ENCODE assay signal across 1 cellular context in the genomic region with DNA sequence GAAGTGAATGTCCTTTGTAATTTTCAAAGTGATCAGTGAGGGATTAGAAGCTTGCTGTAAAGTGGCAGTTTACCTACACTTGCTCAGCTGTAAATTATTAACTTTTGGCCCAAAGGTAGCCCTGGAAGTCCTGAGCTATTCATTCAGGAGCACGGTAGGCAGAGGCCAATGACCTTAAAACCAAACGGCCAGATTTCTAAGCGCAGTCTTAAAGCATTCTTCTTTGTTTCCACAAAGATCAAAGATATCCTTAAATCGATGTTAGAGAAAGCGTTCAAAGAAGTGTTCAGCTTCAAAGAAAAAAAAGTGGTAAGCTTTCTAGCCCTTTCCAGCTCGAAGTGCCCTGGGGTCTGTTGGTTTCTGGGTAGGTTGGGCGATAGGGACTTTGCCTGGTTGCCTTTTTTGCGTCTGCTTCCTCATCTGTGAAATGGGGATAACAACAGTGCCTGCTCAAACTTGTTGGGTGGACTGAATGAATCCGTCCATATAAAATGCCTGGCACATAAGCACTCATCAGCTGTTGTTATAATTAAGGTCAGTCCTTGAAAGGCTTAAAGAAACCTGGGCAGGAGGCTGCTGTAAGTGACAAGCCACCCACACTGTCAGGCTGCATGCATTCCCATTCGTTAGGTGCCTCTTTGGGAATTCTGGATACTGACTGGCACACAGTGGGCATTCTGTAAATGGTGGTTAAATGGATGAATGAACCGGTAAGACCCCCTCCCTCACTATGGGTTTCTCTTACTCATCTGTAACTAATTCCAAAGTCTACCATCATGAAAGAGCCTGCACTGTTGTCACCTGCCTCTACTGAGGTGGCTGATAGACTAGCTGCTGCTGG.
TF ChIP-seq lines count a peak whose summit lies in the region.

No MANE protein-coding gene starts in this region.

TF ChIP-seq in HepG2, 621 proteins besides CTCF, POLR2A, EP300 and RAD21 (continued from another document and continues in another):
- TF ChIP-seq ZNF362 (CRISPR knock-in tag; IDR thresholded peaks at IDR 0.05; ENCODE audit: borderline replicate concordance): peak; percentile 96
- TF ChIP-seq DNMT3B (CRISPR knock-in tag; conservative IDR thresholded peaks at IDR 0.05): 0 out of 2 replicates have a peak, but pooled peaks have one; percentile 64
- TF ChIP-seq, protein P1, sequence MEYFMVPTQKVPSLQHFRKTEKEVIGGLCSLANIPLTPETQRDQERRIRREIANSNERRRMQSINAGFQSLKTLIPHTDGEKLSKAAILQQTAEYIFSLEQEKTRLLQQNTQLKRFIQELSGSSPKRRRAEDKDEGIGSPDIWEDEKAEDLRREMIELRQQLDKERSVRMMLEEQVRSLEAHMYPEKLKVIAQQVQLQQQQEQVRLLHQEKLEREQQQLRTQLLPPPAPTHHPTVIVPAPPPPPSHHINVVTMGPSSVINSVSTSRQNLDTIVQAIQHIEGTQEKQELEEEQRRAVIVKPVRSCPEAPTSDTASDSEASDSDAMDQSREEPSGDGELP (IDR thresholded peaks at IDR 0.05; ENCODE audit: borderline replicate concordance, low read depth): peak; percentile 19; the same call in 1 of the 2 replicates
- 0 out of 2 replicates have a peak, but pooled peaks have one; percentile 56 for TF ChIP-seq ZNF878 (CRISPR knock-in tag; IDR thresholded peaks at IDR 0.05)
- TF ChIP-seq ZNF574 (CRISPR knock-in tag; IDR thresholded peaks at IDR 0.05): peak; percentile 51; the same call in 1 of the 2 replicates
- TF ChIP-seq ZNF12 (CRISPR knock-in tag; IDR thresholded peaks at IDR 0.05): peak; percentile 85; the same call in 1 of the 2 replicates
- TF ChIP-seq ZNF225 (CRISPR knock-in tag; IDR thresholded peaks at IDR 0.05): no peak
- peak; percentile 92 for TF ChIP-seq HNF4A (CRISPR knock-in tag; IDR thresholded peaks at IDR 0.05)
- TF ChIP-seq ZNF232 (CRISPR knock-in tag; IDR thresholded peaks at IDR 0.05; ENCODE audit: borderline replicate concordance): peak; percentile 63; the same call in 1 of the 2 replicates
- TF ChIP-seq, protein P2, sequence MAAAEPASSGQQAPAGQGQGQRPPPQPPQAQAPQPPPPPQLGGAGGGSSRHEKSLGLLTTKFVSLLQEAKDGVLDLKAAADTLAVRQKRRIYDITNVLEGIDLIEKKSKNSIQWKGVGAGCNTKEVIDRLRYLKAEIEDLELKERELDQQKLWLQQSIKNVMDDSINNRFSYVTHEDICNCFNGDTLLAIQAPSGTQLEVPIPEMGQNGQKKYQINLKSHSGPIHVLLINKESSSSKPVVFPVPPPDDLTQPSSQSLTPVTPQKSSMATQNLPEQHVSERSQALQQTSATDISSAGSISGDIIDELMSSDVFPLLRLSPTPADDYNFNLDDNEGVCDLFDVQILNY (CRISPR knock-in tag; conservative IDR thresholded peaks at IDR 0.05): no peak
- no peak for TF ChIP-seq ZNF598 (CRISPR knock-in tag; IDR thresholded peaks at IDR 0.05; ENCODE audit: borderline replicate concordance)
- peak; percentile 59; the same call in 1 of the 2 replicates for TF ChIP-seq NR2C2 (CRISPR knock-in tag; IDR thresholded peaks at IDR 0.05; ENCODE audit: borderline replicate concordance)
- TF ChIP-seq FOXP1 (IDR thresholded peaks at IDR 0.05): no peak
- peak; percentile 85 for TF ChIP-seq FOXP1 (CRISPR knock-in tag; IDR thresholded peaks at IDR 0.05)
- peak; percentile 84 for TF ChIP-seq FOXA3 (CRISPR knock-in tag; IDR thresholded peaks at IDR 0.05)
- peak; percentile 49; the same call in 1 of the 2 replicates for TF ChIP-seq NKX3-1 (CRISPR knock-in tag; IDR thresholded peaks at IDR 0.05)
- TF ChIP-seq SSRP1 (CRISPR knock-in tag; IDR thresholded peaks at IDR 0.05): peak; percentile 99
- TF ChIP-seq ZKSCAN1 (IDR thresholded peaks at IDR 0.05; ENCODE audit: low read length): peak; percentile 67
- TF ChIP-seq RNF2 (conservative IDR thresholded peaks at IDR 0.05; ENCODE audit: low read depth): no peak
- no peak for TF ChIP-seq SNRNP70 (IDR thresholded peaks at IDR 0.05; ENCODE audit: low read depth, low read length)
- 0 out of 2 replicates have a peak, but pooled peaks have one; percentile 18 for TF ChIP-seq NFATC3 (CRISPR knock-in tag; IDR thresholded peaks at IDR 0.05)
- no peak for TF ChIP-seq CEBPB (IDR thresholded peaks at IDR 0.05; ENCODE audit: borderline replicate concordance, low read depth, low read length)
- TF ChIP-seq TFDP1 (CRISPR knock-in tag; IDR thresholded peaks at IDR 0.05; ENCODE audit: borderline replicate concordance): peak; percentile 22; the same call in 1 of the 2 replicates
- peak; percentile 52 for TF ChIP-seq PHF5A (CRISPR knock-in tag; IDR thresholded peaks at IDR 0.05; ENCODE audit: low read depth, unreplicated experiment)
- no peak for TF ChIP-seq THAP8 (CRISPR knock-in tag; IDR thresholded peaks at IDR 0.05; ENCODE audit: borderline replicate concordance)
- no peak; the same call in 1 of the 2 replicates for TF ChIP-seq SMC3 (IDR thresholded peaks at IDR 0.05; ENCODE audit: low read length)
- peak; percentile 92 for TF ChIP-seq ZFP1 (CRISPR knock-in tag; IDR thresholded peaks at IDR 0.05)
- TF ChIP-seq ZNF460 (CRISPR knock-in tag; IDR thresholded peaks at IDR 0.05; ENCODE audit: borderline replicate concordance): no peak; the same call in 1 of the 2 replicates
- TF ChIP-seq, protein P3, sequence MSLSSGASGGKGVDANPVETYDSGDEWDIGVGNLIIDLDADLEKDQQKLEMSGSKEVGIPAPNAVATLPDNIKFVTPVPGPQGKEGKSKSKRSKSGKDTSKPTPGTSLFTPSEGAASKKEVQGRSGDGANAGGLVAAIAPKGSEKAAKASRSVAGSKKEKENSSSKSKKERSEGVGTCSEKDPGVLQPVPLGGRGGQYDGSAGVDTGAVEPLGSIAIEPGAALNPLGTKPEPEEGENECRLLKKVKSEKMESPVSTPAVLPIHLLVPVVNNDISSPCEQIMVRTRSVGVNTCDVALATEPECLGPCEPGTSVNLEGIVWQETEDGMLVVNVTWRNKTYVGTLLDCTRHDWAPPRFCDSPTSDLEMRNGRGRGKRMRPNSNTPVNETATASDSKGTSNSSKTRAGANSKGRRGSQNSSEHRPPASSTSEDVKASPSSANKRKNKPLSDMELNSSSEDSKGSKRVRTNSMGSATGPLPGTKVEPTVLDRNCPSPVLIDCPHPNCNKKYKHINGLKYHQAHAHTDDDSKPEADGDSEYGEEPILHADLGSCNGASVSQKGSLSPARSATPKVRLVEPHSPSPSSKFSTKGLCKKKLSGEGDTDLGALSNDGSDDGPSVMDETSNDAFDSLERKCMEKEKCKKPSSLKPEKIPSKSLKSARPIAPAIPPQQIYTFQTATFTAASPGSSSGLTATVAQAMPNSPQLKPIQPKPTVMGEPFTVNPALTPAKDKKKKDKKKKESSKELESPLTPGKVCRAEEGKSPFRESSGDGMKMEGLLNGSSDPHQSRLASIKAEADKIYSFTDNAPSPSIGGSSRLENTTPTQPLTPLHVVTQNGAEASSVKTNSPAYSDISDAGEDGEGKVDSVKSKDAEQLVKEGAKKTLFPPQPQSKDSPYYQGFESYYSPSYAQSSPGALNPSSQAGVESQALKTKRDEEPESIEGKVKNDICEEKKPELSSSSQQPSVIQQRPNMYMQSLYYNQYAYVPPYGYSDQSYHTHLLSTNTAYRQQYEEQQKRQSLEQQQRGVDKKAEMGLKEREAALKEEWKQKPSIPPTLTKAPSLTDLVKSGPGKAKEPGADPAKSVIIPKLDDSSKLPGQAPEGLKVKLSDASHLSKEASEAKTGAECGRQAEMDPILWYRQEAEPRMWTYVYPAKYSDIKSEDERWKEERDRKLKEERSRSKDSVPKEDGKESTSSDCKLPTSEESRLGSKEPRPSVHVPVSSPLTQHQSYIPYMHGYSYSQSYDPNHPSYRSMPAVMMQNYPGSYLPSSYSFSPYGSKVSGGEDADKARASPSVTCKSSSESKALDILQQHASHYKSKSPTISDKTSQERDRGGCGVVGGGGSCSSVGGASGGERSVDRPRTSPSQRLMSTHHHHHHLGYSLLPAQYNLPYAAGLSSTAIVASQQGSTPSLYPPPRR (CRISPR knock-in tag; IDR thresholded peaks at IDR 0.05; ENCODE audit: borderline replicate concordance): peak; percentile 92
- TF ChIP-seq ZNF629 (CRISPR knock-in tag; conservative IDR thresholded peaks at IDR 0.05): peak; percentile 100
- TF ChIP-seq MTA1 (CRISPR knock-in tag; IDR thresholded peaks at IDR 0.05; ENCODE audit: borderline replicate concordance): peak; percentile 53; the same call in 1 of the 2 replicates
- TF ChIP-seq SALL2 (CRISPR knock-in tag; IDR thresholded peaks at IDR 0.05): no peak
- TF ChIP-seq ZNF709 (CRISPR knock-in tag; IDR thresholded peaks at IDR 0.05): peak; percentile 21; the same call in 1 of the 2 replicates
- TF ChIP-seq, protein P4, sequence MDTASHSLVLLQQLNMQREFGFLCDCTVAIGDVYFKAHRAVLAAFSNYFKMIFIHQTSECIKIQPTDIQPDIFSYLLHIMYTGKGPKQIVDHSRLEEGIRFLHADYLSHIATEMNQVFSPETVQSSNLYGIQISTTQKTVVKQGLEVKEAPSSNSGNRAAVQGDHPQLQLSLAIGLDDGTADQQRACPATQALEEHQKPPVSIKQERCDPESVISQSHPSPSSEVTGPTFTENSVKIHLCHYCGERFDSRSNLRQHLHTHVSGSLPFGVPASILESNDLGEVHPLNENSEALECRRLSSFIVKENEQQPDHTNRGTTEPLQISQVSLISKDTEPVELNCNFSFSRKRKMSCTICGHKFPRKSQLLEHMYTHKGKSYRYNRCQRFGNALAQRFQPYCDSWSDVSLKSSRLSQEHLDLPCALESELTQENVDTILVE (CRISPR knock-in tag; IDR thresholded peaks at IDR 0.05): peak; percentile 78; the same call in 1 of the 2 replicates
- TF ChIP-seq PITX1 (CRISPR knock-in tag; IDR thresholded peaks at IDR 0.05): peak; percentile 98
- TF ChIP-seq CREM (IDR thresholded peaks at IDR 0.05): peak; percentile 96
- TF ChIP-seq CREM (CRISPR knock-in tag; IDR thresholded peaks at IDR 0.05): no peak
- TF ChIP-seq PHF8 (CRISPR knock-in tag; IDR thresholded peaks at IDR 0.05): peak; percentile 29
- TF ChIP-seq HDAC1 (CRISPR knock-in tag; IDR thresholded peaks at IDR 0.05): peak; percentile 96
